19 cellular contexts compared by ENCODE assay signal in the genomic region with DNA sequence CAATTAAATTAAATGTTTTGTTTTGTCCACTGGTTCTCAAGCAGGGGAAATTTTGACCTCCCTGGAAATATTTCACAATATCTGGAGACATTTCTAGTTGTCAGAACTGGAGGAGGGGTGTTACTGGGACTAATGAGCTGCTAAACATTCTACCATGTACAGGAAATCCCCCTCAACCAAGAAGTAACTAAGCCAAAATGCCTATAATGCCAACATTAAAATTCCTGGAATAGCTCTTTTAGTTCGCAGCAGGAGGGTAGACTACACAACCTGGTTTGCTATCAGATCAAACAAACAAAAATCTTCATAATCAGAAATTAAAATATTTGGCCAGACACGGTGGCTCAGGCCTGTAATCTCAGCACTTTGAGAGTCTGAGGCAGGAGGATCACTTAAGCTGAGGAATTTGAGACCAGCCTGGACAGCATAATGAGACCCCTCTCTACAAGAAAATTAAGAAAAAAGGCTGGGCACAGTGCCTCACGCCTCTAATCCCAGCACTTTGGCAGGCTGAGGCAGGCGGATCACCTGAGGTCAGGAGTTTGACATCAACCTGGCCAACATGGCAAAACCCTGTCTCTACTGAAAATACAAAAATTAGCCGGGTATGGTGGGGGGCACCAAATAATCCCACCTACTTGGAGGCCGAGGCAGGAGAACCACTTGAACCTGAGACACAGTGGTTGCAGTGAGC. TPM values are rescaled to one million over a fixed set of nuclear protein-coding genes. Genes with fewer than 3 reads are reported as not detected.
DNase-seq lines count a peak whose midpoint lies in the region; ATAC-seq, FAIRE-seq and TF ChIP-seq lines count a peak whose summit lies in the region.
"Had no signal": no experiment of that assay in that cellular context is flagged by ENCODE, and none has a peak within 500 bp of the region (broad histone marks: within the 10 kb centered on the region; RNA-seq: fewer than 3 reads in every experiment).

No MANE protein-coding gene starts in this region.

- no peaks in the 10 kb centered on the region for H3K36me3 ChIP-seq in lung (ENCODE audit: control insufficient read depth in 2 of 2, insufficient read depth in 2 of 2, low read length in 2 of 2)
- H3K36me3 ChIP-seq: left ventricle myocardium inferior, transverse colon had no signal

- peak overlapping the region; percentile 4; the same call in 1 of the 3 replicates for H3K4me2 ChIP-seq in A549

- no peaks in the 10 kb centered on the region for H3K9me3 Mint-ChIP-seq in chondrocyte (ENCODE audit: low read depth)
- H3K9me3 Mint-ChIP-seq: activated naive CD4-positive, alpha-beta T cell treated with anti-CD3 and anti-CD28 coated beads, Interleukin-2, amount 50 U/mL, for 72 hours; dendritic cell treated with granulocyte-macrophage colony-stimulating factor and Interleukin-4, amounts not matched to agents 40 ng/mL and 50 ng/mL, for 4 days; neural crest cell had no signal

- DNase-seq in A549 (ENCODE audit: low read depth in 1 of 2, low spot score in 1 of 2) (peak in 1 of 2 experiments; percentile 32), M059J (ENCODE audit: low read depth) (peak; percentile 36), chondrocyte (ENCODE audit: low spot score) (no peak), lung (ENCODE audit: low spot score) (no peak), HuH-7.5 (ENCODE audit: low spot score) (no peak), GM13976 (ENCODE audit: low spot score) (no peak)
- DNase-seq: activated CD8-positive, alpha-beta memory T cell treated with anti-CD3 and anti-CD28 coated beads, Interleukin-2, amount 10 ng/mL, durations not matched to agents 7 days and 5 days; DMS53; HCEC 1CT; left ventricle myocardium inferior; NCI-H69; stimulated activated CD4-positive, alpha-beta T cell treated with anti-CD3 and anti-CD28 coated beads, Interleukin-12 subunit alpha, Interleukin-12 subunit beta, amount 100 ng/mL, for 4 hours; transverse colon had no signal

- H3K27me3 Mint-ChIP-seq in chondrocyte (ENCODE audit: low read depth) = no peaks in the 10 kb centered on the region
- H3K27me3 Mint-ChIP-seq: activated CD8-positive, alpha-beta memory T cell treated with anti-CD3 and anti-CD28 coated beads, Interleukin-2, amount 10 ng/mL, durations not matched to agents 7 days and 5 days; dendritic cell treated with granulocyte-macrophage colony-stimulating factor and Interleukin-4, amounts not matched to agents 40 ng/mL and 50 ng/mL, for 4 days had no signal

- POLR2A ChIA-PET in A549 (lab: Yijun Ruan, JAX) = no interaction called here

- TF ChIP-seq EP300 in A549 (IDR thresholded peaks at IDR 0.05) = no peak; a peak in 1 of 5 replicates

- H3K4me3 ChIP-seq in A549 (no peak overlapping the region), lung (no peak overlapping the region)
- H3K4me3 ChIP-seq: left ventricle myocardium inferior, transverse colon had no signal

- H3K27ac ChIP-seq in A549 = peak overlapping the region; percentile 36 to 76; a peak in 4 of 6 replicates
- peak overlapping the region in 1 of 2 donors; percentile 45 for H3K27ac ChIP-seq in lung (ENCODE audit: low read depth in 1 of 2, low read length in 1 of 2)
- H3K27ac ChIP-seq: left ventricle myocardium inferior, transverse colon, VCaP had no signal

- H3K9me3 ChIP-seq in A549 = no peaks in the 10 kb centered on the region
- H3K9me3 ChIP-seq in lung (ENCODE audit: control insufficient read depth in 2 of 2, insufficient read depth in 1 of 2, low read length in 1 of 2) = no peaks in the 10 kb centered on the region
- H3K9me3 ChIP-seq: left ventricle myocardium inferior, transverse colon had no signal

- H3K4me1 Mint-ChIP-seq in chondrocyte (ENCODE audit: low read depth) = peaks cover 25% of the 10 kb centered on the region

- TF ChIP-seq POLR2A in A549 (IDR thresholded peaks at IDR 0.05; ENCODE audit: low read length) = no peak

- WGBS in A549 (ENCODE audit: missing lambda C conversion rate) = 33% methylated on average over 5 of the region's 6 CpGs
- 64 to 80% methylated on average over 6 of the region's 6 CpGs for WGBS in lung, 2 donors

- CTCF ChIA-PET in A549 (lab: Yijun Ruan, JAX) = no interaction called here

- TF ChIP-seq RAD21 in A549 (conservative IDR thresholded peaks at IDR 0.05 in 1 of 2, IDR thresholded peaks at IDR 0.05 in 1 of 2) = no peak

- in situ Hi-C loops in GM13976 (cut with MboI; ENCODE audit: low sequenced_read_pairs, unreplicated experiment) = no loop called here

- H3K4me3 Mint-ChIP-seq in chondrocyte (ENCODE audit: unreplicated experiment) = no peak overlapping the region
- H3K4me3 Mint-ChIP-seq: activated CD8-positive, alpha-beta memory T cell treated with anti-CD3 and anti-CD28 coated beads, Interleukin-2, amount 10 ng/mL, durations not matched to agents 7 days and 5 days; dendritic cell treated with granulocyte-macrophage colony-stimulating factor and Interleukin-4, amounts not matched to agents 40 ng/mL and 50 ng/mL, for 4 days; neural crest cell had no signal

- H3K27ac Mint-ChIP-seq in chondrocyte (ENCODE audit: unreplicated experiment) = peak overlapping the region; percentile 83
- H3K27ac Mint-ChIP-seq: activated CD8-positive, alpha-beta memory T cell treated with anti-CD3 and anti-CD28 coated beads, Interleukin-2, amount 10 ng/mL, durations not matched to agents 7 days and 5 days; activated naive CD4-positive, alpha-beta T cell treated with anti-CD3 and anti-CD28 coated beads, Interleukin-2, amount 50 U/mL, for 72 hours; dendritic cell treated with granulocyte-macrophage colony-stimulating factor and Interleukin-4, amounts not matched to agents 40 ng/mL and 50 ng/mL, for 4 days had no signal

- no peaks in the 10 kb centered on the region for H3K36me3 Mint-ChIP-seq in chondrocyte (ENCODE audit: low read depth)
- H3K36me3 Mint-ChIP-seq: activated CD8-positive, alpha-beta memory T cell treated with anti-CD3 and anti-CD28 coated beads, Interleukin-2, amount 10 ng/mL, durations not matched to agents 7 days and 5 days; activated naive CD4-positive, alpha-beta T cell treated with anti-CD3 and anti-CD28 coated beads, Interleukin-2, amount 50 U/mL, for 72 hours had no signal

- no peak for FAIRE-seq in A549 (lab: Jason Lieb, UNC)

- TF ChIP-seq CTCF in A549 (IDR thresholded peaks at IDR 0.05) = no peak
- TF ChIP-seq CTCF in chondrocyte (IDR thresholded peaks at IDR 0.05) = no peak
- TF ChIP-seq CTCF in lung (IDR thresholded peaks at IDR 0.05; ENCODE audit: control extremely low read depth, extremely low read depth) = no peak
- no peak for TF ChIP-seq CTCF in GM13976 (IDR thresholded peaks at IDR 0.05; ENCODE audit: borderline replicate concordance, control extremely low read depth, extremely low read depth, insufficient read depth, missing control alignments)

- no peaks in the 10 kb centered on the region for H3K27me3 ChIP-seq in lung (ENCODE audit: control insufficient read depth, insufficient read depth)
- H3K27me3 ChIP-seq: transverse colon had no signal

- H3K4me1 ChIP-seq in A549 (peaks cover 14% of the 10 kb centered on the region; the same call in 2 of the 3 replicates), lung (ENCODE audit: control insufficient read depth in 2 of 2, insufficient read depth in 2 of 2, low read length in 2 of 2) (peaks cover 0 to 4% of the 10 kb centered on the region in 2 donors)
- H3K4me1 ChIP-seq: left ventricle myocardium inferior had no signal

- peak in 1 of 2 experiments; percentile 20; a peak in 3 of 6 replicates for ATAC-seq in A549
- ATAC-seq in lung (ENCODE audit: insufficient read depth, low FRiP score) = peak; percentile 13
- ATAC-seq in HG03469 (IDR thresholded peaks at IDR 0.05; ENCODE audit: unreplicated experiment) = no peak
- ATAC-seq in GM18519 (IDR thresholded peaks at IDR 0.05; ENCODE audit: low FRiP score, unreplicated experiment) = no peak
- ATAC-seq: activated CD8-positive, alpha-beta memory T cell treated with anti-CD3 and anti-CD28 coated beads, Interleukin-2, amount 10 ng/mL, durations not matched to agents 7 days and 5 days; activated naive CD4-positive, alpha-beta T cell treated with anti-CD3 and anti-CD28 coated beads, Interleukin-2, amount 50 U/mL, for 72 hours had no signal

TF ChIP-seq in A549, 52 proteins besides CTCF, POLR2A, EP300 and RAD21 (continues in another document):
- TF ChIP-seq RNF2 (IDR thresholded peaks at IDR 0.05; ENCODE audit: borderline replicate concordance, low read depth) = no peak
- no peak for TF ChIP-seq HDAC2 (IDR thresholded peaks at IDR 0.05)
- peak; percentile 46; the same call in 1 of the 2 replicates for TF ChIP-seq GATA3 (IDR thresholded peaks at IDR 0.05; ENCODE audit: borderline replicate concordance)
- no peak for TF ChIP-seq SREBF2 (IDR thresholded peaks at IDR 0.05)
- no peak for TF ChIP-seq ZNF302 (CRISPR knock-in tag; IDR thresholded peaks at IDR 0.05)
- no peak for TF ChIP-seq HOXB5 (CRISPR knock-in tag; IDR thresholded peaks at IDR 0.05)
- TF ChIP-seq CEBPB (IDR thresholded peaks at IDR 0.05) = peak in 1 of 2 experiments; percentile 69; a peak in 1 of 4 replicates

RNA-seq across cellular contexts. Expression of a gene that starts 13.7 kb away (rescaled TPM):
- polyA plus RNA-seq in A549 (2011; rRNA removed) (8.1 and 10.8 TPM in 2 replicates), A549 (2017; fragmentation: RNase III; extraction: RNeasy Plus Mini Kit Qiagen cat#74134 plus additional on column Dnase treatment) (11.9 to 14.1 TPM (median 13.1 TPM) in 3 replicates), lung (10 to 100 TPM; 52.3 to 69.9 TPM)
- 16.3 and 18.3 TPM in 2 replicates for polyA plus RNA-seq in A549 (2012; cell fraction: cytosol; rRNA removed)
- polyA plus RNA-seq in A549 (2012; cell fraction: nucleus; rRNA removed) = 54.9 and 62.3 TPM in 2 replicates
- 16.9 and 23.2 TPM in 2 replicates for polyA minus RNA-seq in A549 (2011; rRNA and poly(A)+ RNA removed)
- 50.7 and 94.6 TPM in 2 replicates for total RNA-seq in M059J (2014; rRNA removed; shearing (Covaris generic))
- total RNA-seq in chondrocyte (107 to 121 TPM (median 115 TPM) in 3 replicates), lung (100 to 1,000 TPM; 112 to 116 TPM)

RNA-seq across cellular contexts. Expression of a gene that starts 18.5 kb away (rescaled TPM):
- polyA plus RNA-seq in A549 (2011; rRNA removed) = 7.8 and 9.1 TPM in 2 replicates
- polyA plus RNA-seq in A549 (2012; cell fraction: cytosol; rRNA removed) = 11.5 and 16.0 TPM in 2 replicates
- 10.6 and 14.3 TPM in 2 replicates for polyA plus RNA-seq in A549 (2012; cell fraction: nucleus; rRNA removed)
- polyA plus RNA-seq in A549 (2017; fragmentation: RNase III; extraction: RNeasy Plus Mini Kit Qiagen cat#74134 plus additional on column Dnase treatment) = 17.1 to 20.5 TPM (median 19.7 TPM) in 3 replicates
- 3.7 and 4.8 TPM in 2 replicates for polyA minus RNA-seq in A549 (2011; rRNA and poly(A)+ RNA removed)
- 24.5 and 37.7 TPM in 2 replicates for total RNA-seq in M059J (2014; rRNA removed; shearing (Covaris generic))
- 22.1 to 25.7 TPM (median 24.2 TPM) in 3 replicates for total RNA-seq in chondrocyte
- total RNA-seq in lung = 10 to 100 TPM; 17.7 to 20.4 TPM
- 10 to 100 TPM; 15.6 to 16.8 TPM for polyA plus RNA-seq in lung

RNA-seq across cellular contexts. Expression of a gene that starts 18.7 kb away (rescaled TPM):
- 13.1 and 15.6 TPM in 2 replicates for polyA plus RNA-seq in A549 (2011; rRNA removed)
- polyA plus RNA-seq in A549 (2012; cell fraction: cytosol; rRNA removed) = 22.3 and 31.1 TPM in 2 replicates
- polyA plus RNA-seq in A549 (2012; cell fraction: nucleus; rRNA removed) = 47.6 and 54.7 TPM in 2 replicates
- 14.5 to 18.2 TPM (median 17.5 TPM) in 3 replicates for polyA plus RNA-seq in A549 (2017; fragmentation: RNase III; extraction: RNeasy Plus Mini Kit Qiagen cat#74134 plus additional on column Dnase treatment)
- 12.0 and 13.9 TPM in 2 replicates for polyA minus RNA-seq in A549 (2011; rRNA and poly(A)+ RNA removed)
- 82.8 and 99.4 TPM in 2 replicates for total RNA-seq in M059J (2014; rRNA removed; shearing (Covaris generic))
- 74.5 to 88.2 TPM (median 76.1 TPM) in 3 replicates for total RNA-seq in chondrocyte
- 10 to 100 TPM; 54.7 to 73.9 TPM for total RNA-seq in lung
- polyA plus RNA-seq in lung = 10 to 100 TPM; 60.9 to 77.8 TPM
